Comparison of ENCODE assay signal across 21 cellular contexts in genomic region chr6:162184465-162184864, GRCh38.
"Had no signal": no experiment of that assay in that cellular context is flagged by ENCODE, and none has a peak within 500 bp of the region (broad histone marks: within the 10 kb centered on the region; RNA-seq: fewer than 3 reads in every experiment).

No MANE protein-coding gene starts in this region.

- H3K4me1 ChIP-seq: breast epithelium, prostate gland had no signal

- DNase-seq: activated CD4-positive, alpha-beta T cell treated with anti-CD3 and anti-CD28 coated beads, Interleukin-2, amount 50 U/mL, for 1 hour; activated CD8-positive, alpha-beta memory T cell treated with anti-CD3 and anti-CD28 coated beads for 24 hours; activated CD8-positive, alpha-beta memory T cell treated with anti-CD3 and anti-CD28 coated beads, Interleukin-2, amount 50 U/mL, for 48 hours; activated effector memory CD4-positive, alpha-beta T cell treated with Interleukin-2 at 50 U/mL for 16 hours; activated naive CD4-positive, alpha-beta T cell treated with anti-CD3 and anti-CD28 coated beads, Interleukin-2, amount 10 ng/mL, durations not matched to agents 7 days and 5 days; activated naive CD8-positive, alpha-beta T cell treated with anti-CD3 and anti-CD28 coated beads, Interleukin-2, amount 50 U/mL, for 24 hours; activated T-cell treated with anti-CD3 and anti-CD28 coated beads, Interleukin-2, amount 50 U/mL, for 48 hours; anterior cingulate cortex; cortex of kidney; effector CD8-positive, alpha-beta T cell; esophagus squamous epithelium; right cardiac atrium; stimulated activated CD4-positive, alpha-beta T cell treated with anti-CD3 and anti-CD28 coated beads, Interleukin-2, amount 100 ng/mL, for 24 hours; stimulated activated naive CD8-positive, alpha-beta T cell treated with anti-CD3 and anti-CD28 coated beads, Interleukin-15, Interleukin-2, amounts not matched to agents 100 U/mL and 50 U/mL, for 24 hours; substantia nigra; tibial artery had no signal

- ATAC-seq: activated CD4-positive, CD25-positive, alpha-beta regulatory T cell treated with anti-CD3 and anti-CD28 coated beads, Interleukin-2, amount 50 U/mL, for 24 hours; activated naive CD8-positive, alpha-beta T cell treated with anti-CD3 and anti-CD28 coated beads, Interleukin-2, amount 50 U/mL, for 24 hours; left lobe of liver; right cardiac atrium; stimulated activated naive CD8-positive, alpha-beta T cell treated with anti-CD3 and anti-CD28 coated beads, Interleukin-15, Interleukin-2, amounts not matched to agents 100 U/mL and 50 U/mL, for 24 hours had no signal

- H3K27ac ChIP-seq: breast epithelium, esophagus squamous epithelium, prostate gland, tibial artery had no signal

- H3K36me3 ChIP-seq: breast epithelium, esophagus squamous epithelium, prostate gland, tibial artery had no signal

- H3K27me3 ChIP-seq: breast epithelium, esophagus squamous epithelium, tibial artery had no signal

- H3K4me3 ChIP-seq: breast epithelium, esophagus squamous epithelium, lung, prostate gland, tibial artery had no signal

- H3K9me3 ChIP-seq: breast epithelium, esophagus squamous epithelium, prostate gland, tibial artery had no signal
